ENCODE assay signal across 13 cellular contexts in genomic region chr3:191388823-191389222, GRCh38. TPM values are rescaled to one million over a fixed set of nuclear protein-coding genes. Genes with fewer than 3 reads are reported as not detected.
DNase-seq lines count a peak whose midpoint lies in the region; ATAC-seq and TF ChIP-seq lines count a peak whose summit lies in the region.
"Had no signal": no experiment of that assay in that cellular context is flagged by ENCODE, and none has a peak within 500 bp of the region (broad histone marks: within the 10 kb centered on the region; RNA-seq: fewer than 3 reads in every experiment).

No MANE protein-coding gene starts in this region.

- H3K4me3 ChIP-seq in AG10803 (ENCODE audit: low read length) (no peak overlapping the region), HEK293 (ENCODE audit: low read depth, low read length) (no peak overlapping the region), adrenal gland (no peak overlapping the region), lower lobe of right lung (no peak overlapping the region)
- H3K4me3 ChIP-seq: stomach had no signal

- no peak for TF ChIP-seq POLR2A in adrenal gland (IDR thresholded peaks at IDR 0.05)

- H3K4me1 ChIP-seq in HEK293 (ENCODE audit: control insufficient read depth, insufficient read depth, low read length), result no peaks in the 10 kb centered on the region
- H3K4me1 ChIP-seq in adrenal gland (replicated peaks in 1 of 2), result peaks cover 0 to 14% of the 10 kb centered on the region in 2 donors
- peaks cover 17% of the 10 kb centered on the region for H3K4me1 ChIP-seq in lower lobe of right lung

- peaks cover 4 to 45% of the 10 kb centered on the region in 2 experiments for H3K36me3 ChIP-seq in HEK293 (ENCODE audit: control insufficient read depth in 2 of 2, insufficient read depth in 1 of 2, low read length in 2 of 2)
- H3K36me3 ChIP-seq in adrenal gland (replicated peaks in 1 of 2), result peaks cover 0 to 6% of the 10 kb centered on the region in 2 donors
- H3K36me3 ChIP-seq in lower lobe of right lung, result peaks cover 45% of the 10 kb centered on the region

- no peaks in the 10 kb centered on the region for H3K27me3 ChIP-seq in adrenal gland
- H3K27me3 ChIP-seq in lower lobe of right lung (ENCODE audit: low read depth), result no peaks in the 10 kb centered on the region
- H3K27me3 ChIP-seq: stomach had no signal

- no peak for DNase-seq in AG10803 (ENCODE audit: low read depth)
- DNase-seq in adrenal gland, result no peak
- no peak for DNase-seq in lower lobe of right lung
- no peak for DNase-seq in NCI-H69 (lab: John Stamatoyannopoulos, UW)
- no peak for DNase-seq in T-helper 9 cell
- no peak for DNase-seq in NCI-H187 (lab: John Stamatoyannopoulos, UW)
- DNase-seq in NCI-H748 (lab: John Stamatoyannopoulos, UW; ENCODE audit: unreplicated experiment), result no peak
- DNase-seq: activated CD4-positive, alpha-beta T cell treated with anti-CD3 and anti-CD28 coated beads for 1 hour; activated effector memory CD4-positive, alpha-beta T cell treated with anti-CD3 and anti-CD28 coated beads, Interleukin-2, amount 50 U/mL, for 16 hours; natural killer cell; SHP77; stomach had no signal

- ATAC-seq in lower lobe of right lung, result no peak
- ATAC-seq: natural killer cell had no signal

- CTCF ChIA-PET in HEK293 (lab: Yijun Ruan, JAX), result interaction anchor here (0.5 kb wide), 1 partner anchor 54 kb away, joined by 4 read pairs; no protein-coding TSS in a partner anchor

- H3K9me3 ChIP-seq in HEK293 (ENCODE audit: control insufficient read depth, insufficient read depth, low read depth, low read length) (no peaks in the 10 kb centered on the region), adrenal gland (replicated peaks in 1 of 3) (no peaks in the 10 kb centered on the region), lower lobe of right lung (no peaks in the 10 kb centered on the region)
- H3K9me3 ChIP-seq: stomach had no signal

- intact Hi-C loops in adrenal gland (cut with DNase I) (no loop called here), lower lobe of right lung (cut with DNase I) (no loop called here)

- WGBS in adrenal gland, 4 donors, result 47 to 76% (median 57%) methylated on average over 1 of the region's 1 CpG

- H3K27ac ChIP-seq in HEK293 (ENCODE audit: extremely low read depth, low read depth, low read length), result no peak overlapping the region
- no peak overlapping the region for H3K27ac ChIP-seq in adrenal gland
- no peak overlapping the region for H3K27ac ChIP-seq in lower lobe of right lung
- H3K27ac ChIP-seq: stomach had no signal

- POLR2A ChIA-PET in HEK293 (lab: Yijun Ruan, JAX), result no interaction called here

- TF ChIP-seq CTCF in AG10803 (conservative IDR thresholded peaks at IDR 0.05; ENCODE audit: low read length) (peak; percentile 51), HEK293 (tag by site-specific recombination; IDR thresholded peaks at IDR 0.05) (no peak), adrenal gland (IDR thresholded peaks at IDR 0.05) (peak in 4 of 6 experiments; percentile 18 to 50 (median 46)), lower lobe of right lung (IDR thresholded peaks at IDR 0.05) (peak; percentile 21)

TF ChIP-seq in HEK293, 187 proteins besides CTCF, POLR2A, EP300 and RAD21:
- no peak for TF ChIP-seq ZBTB10 (tag by site-specific recombination; IDR thresholded peaks at IDR 0.05)
- peak; percentile 26; the same call in 1 of the 2 replicates for TF ChIP-seq ZNF654 (tag by site-specific recombination; IDR thresholded peaks at IDR 0.05; ENCODE audit: low read depth)

RNA-seq across cellular contexts. Expression of gene UTS2B, which starts 58.5 kb away (rescaled TPM):
- total RNA-seq in adrenal gland (under 1 TPM in 4 of 8 donors, not detected in 4; 0.32 to 0.69 (median 0.55) TPM), lower lobe of right lung (0.44 TPM)
- polyA plus RNA-seq in adrenal gland, result under 1 TPM in 2 of 3 donors, not detected in 1; 0.07 to 0.16 TPM
- total RNA-seq: stomach had no signal

RNA-seq across cellular contexts. Expression of gene CCDC50, which starts 59.6 kb away (rescaled TPM):
- total RNA-seq in adrenal gland (10 to 100 TPM; 52.2 to 92.1 (median 71.6) TPM), lower lobe of right lung (66.5 TPM)
- polyA plus RNA-seq in adrenal gland, result 10 to 100 TPM; 18.3 to 47.2 (median 19.6) TPM
